ENCODE assay signal across 13 cellular contexts in the genomic region with DNA sequence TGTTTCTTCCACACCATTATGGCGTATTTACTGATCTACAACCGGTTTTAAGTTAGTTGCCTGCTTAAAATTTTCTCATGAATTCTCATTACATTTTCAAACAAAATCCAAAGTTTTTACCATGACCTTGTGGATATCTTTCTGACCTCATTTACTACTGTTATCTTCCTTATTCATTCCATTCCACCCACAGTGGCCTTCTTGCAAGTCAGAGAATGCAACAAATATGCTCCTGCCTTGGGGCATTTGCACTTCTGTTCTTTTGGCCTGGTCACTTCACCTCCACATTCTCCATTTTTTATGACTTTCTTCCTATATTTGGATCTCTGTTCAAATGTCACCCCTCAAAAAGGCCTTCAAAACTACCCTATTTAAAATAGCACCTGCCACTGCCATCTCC.
"Had no signal": no experiment of that assay in that cellular context is flagged by ENCODE, and none has a peak within 500 bp of the region (broad histone marks: within the 10 kb centered on the region; RNA-seq: fewer than 3 reads in every experiment).

No MANE protein-coding gene starts in this region.

- DNase-seq: activated CD4-positive, alpha-beta T cell treated with anti-CD3 and anti-CD28 coated beads, Interleukin-2, amount 50 U/mL, for 4 hours; activated CD4-positive, CD25-positive, alpha-beta regulatory T cell treated with anti-CD3 and anti-CD28 coated beads, Interleukin-2, amount 50 U/mL, for 72 hours; activated naive CD4-positive, alpha-beta T cell; body of pancreas; dermis blood vessel endothelial cell; foreskin melanocyte; head of caudate nucleus; left lung; ovary; sigmoid colon; stimulated activated CD4-positive, alpha-beta T cell treated with anti-CD3 and anti-CD28 coated beads, Interleukin-4, amount 100 ng/mL, for 1 hour; stomach had no signal

- H3K4me3 ChIP-seq: body of pancreas, left lung, ovary, sigmoid colon, stomach, thoracic aorta had no signal
